ENCODE assay signal across 27 cellular contexts in the genomic region with DNA sequence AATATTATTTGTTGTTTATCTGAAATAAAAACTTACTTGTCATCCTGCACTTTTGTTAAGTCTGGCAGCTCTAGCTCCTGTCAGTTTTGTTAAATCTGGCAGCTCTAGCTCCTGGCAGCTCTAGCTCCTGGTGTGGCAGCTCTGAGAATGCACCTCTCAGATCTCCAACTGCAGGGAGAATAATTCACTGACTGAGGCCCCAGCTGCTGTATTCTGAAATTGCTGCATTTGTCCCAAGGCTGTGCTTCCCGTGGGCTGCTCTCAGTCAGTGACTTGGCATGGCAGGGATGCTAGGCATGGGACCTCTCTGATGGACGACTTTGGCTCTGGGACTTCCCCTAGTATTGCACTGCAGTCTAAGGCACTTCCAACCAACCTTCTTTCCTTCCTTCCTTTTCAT.
A peak's percentile ranks its signal among the peaks of the same experiment; 100 is the strongest.
DNase-seq lines count a peak whose midpoint lies in the region; ATAC-seq, FAIRE-seq and TF ChIP-seq lines count a peak whose summit lies in the region.
"Had no signal": no experiment of that assay in that cellular context is flagged by ENCODE, and none has a peak within 500 bp of the region (broad histone marks: within the 10 kb centered on the region; RNA-seq: fewer than 3 reads in every experiment).

No MANE protein-coding gene starts in this region.

- H3K79me2 ChIP-seq in fibroblast of lung (ENCODE audit: control insufficient read depth, insufficient read depth, low read length): no peaks in the 10 kb centered on the region

- H3K4me3 ChIP-seq in fibroblast of lung (replicated peaks in 1 of 4; ENCODE audit: control extremely low read depth in 1 of 4, insufficient read depth in 1 of 4, low read depth in 3 of 4, low read length in 4 of 4): no peak overlapping the region
- H3K4me3 ChIP-seq in kidney (ENCODE audit: low read length in 2 of 2): no peak overlapping the region
- H3K4me3 ChIP-seq: BLaER1 treated with 17β-estradiol and CSF1 and Interleukin-3, amounts not matched to agents 10 nM and 100 nM; coronary artery had no signal

- FAIRE-seq in kidney (lab: Jason Lieb, UNC): no peak
- FAIRE-seq: endometrium, frontal cortex, GM12892 had no signal

- no peaks in the 10 kb centered on the region for H4K20me1 ChIP-seq in fibroblast of lung (ENCODE audit: control insufficient read depth, extremely low read depth, insufficient read depth, low read length)

- H2AFZ ChIP-seq in fibroblast of lung (ENCODE audit: low read length): no peak overlapping the region

- H3K4me2 ChIP-seq in fibroblast of lung (ENCODE audit: extremely low read depth, insufficient read depth, low read length): no peak overlapping the region
- H3K4me2 ChIP-seq: BLaER1 treated with 17β-estradiol and CSF1 and Interleukin-3, amounts not matched to agents 10 nM and 100 nM had no signal

- H3K27me3 ChIP-seq in fibroblast of lung (ENCODE audit: control insufficient read depth, insufficient read depth, low read length): no peaks in the 10 kb centered on the region

- H3K27ac ChIP-seq in fibroblast of lung (ENCODE audit: insufficient read depth, low read length) (no peak overlapping the region), kidney (ENCODE audit: low read depth in 2 of 2, low read length in 2 of 2) (no peak overlapping the region)
- H3K27ac ChIP-seq: 22Rv1; BLaER1 treated with 17β-estradiol and CSF1 and Interleukin-3, amounts not matched to agents 10 nM and 100 nM; coronary artery had no signal

- intact Hi-C loops in sciatic nerve (cut with DNase I): no loop called here
- intact Hi-C loops in kidney (cut with DNase I): no loop called here

- H3K4me1 ChIP-seq in fibroblast of lung (ENCODE audit: control insufficient read depth, extremely low read depth, insufficient read depth, low read length) (peaks cover 9% of the 10 kb centered on the region), kidney (ENCODE audit: control insufficient read depth in 1 of 2, insufficient read depth in 1 of 2, low read depth in 1 of 2, low read length in 2 of 2) (no peaks in the 10 kb centered on the region)

- TF ChIP-seq CTCF in fibroblast of lung (conservative IDR thresholded peaks at IDR 0.05 in 1 of 2, IDR thresholded peaks at IDR 0.05 in 1 of 2; ENCODE audit: low read depth in 1 of 2, low read length in 2 of 2): no peak
- TF ChIP-seq CTCF in kidney (IDR thresholded peaks at IDR 0.05; ENCODE audit: borderline replicate concordance, extremely low read depth, insufficient read depth): no peak

- no peaks in the 10 kb centered on the region for H3K36me3 ChIP-seq in fibroblast of lung (ENCODE audit: control insufficient read depth, insufficient read depth, low read length)
- no peaks in the 10 kb centered on the region for H3K36me3 ChIP-seq in kidney (ENCODE audit: control insufficient read depth in 1 of 2, insufficient read depth in 2 of 2, low read length in 2 of 2)
- H3K36me3 ChIP-seq: BLaER1 treated with 17β-estradiol and CSF1 and Interleukin-3, amounts not matched to agents 10 nM and 100 nM had no signal

- DNase-seq in DMS 273 (lab: John Stamatoyannopoulos, UW; ENCODE audit: unreplicated experiment): peak; percentile 2
- no peak for DNase-seq in DMS 273 treated with DMSO at 0.1 percent for 48 hours (lab: John Stamatoyannopoulos, UW)
- peak; percentile 65 for DNase-seq in RKO (ENCODE audit: low spot score)
- DNase-seq in fibroblast of lung (ENCODE audit: low read depth in 2 of 2): peak; percentile 39 to 48
- no peak for DNase-seq in sciatic nerve (ENCODE audit: low spot score)
- no peak for DNase-seq in activated T-cell treated with anti-CD3 and anti-CD28 coated beads for 4 hours
- no peak for DNase-seq in kidney
- DNase-seq: activated CD4-positive, alpha-beta memory T cell treated with anti-CD3 and anti-CD28 coated beads for 36 hours; activated naive CD4-positive, alpha-beta T cell treated with anti-CD3 and anti-CD28 coated beads, Interleukin-2, amount 10 ng/mL, durations not matched to agents 7 days and 5 days; activated T-cell treated with anti-CD3 and anti-CD28 coated beads, Interleukin-2, amount 50 U/mL, for 1 hour; KBM-7; kidney glomerular epithelial cell; NCI-H1092 treated with DMSO at 0.1 percent for 48 hours; NCI-H2081; NCI-H510A; nephron progenitor cell; SHP77 treated with DMSO at 0.1 percent for 48 hours; stimulated activated CD4-positive, alpha-beta T cell treated with anti-CD3 and anti-CD28 coated beads, Interleukin-4, amount 100 ng/mL, for 4 hours; T-helper 17 cell had no signal

- H3K9me3 ChIP-seq in fibroblast of lung (ENCODE audit: control insufficient read depth, insufficient read depth, low read depth, low read length): no peaks in the 10 kb centered on the region
- H3K9me3 ChIP-seq in kidney (ENCODE audit: control insufficient read depth in 1 of 2, low read length in 2 of 2): no peaks in the 10 kb centered on the region
- H3K9me3 ChIP-seq: BLaER1 treated with 17β-estradiol and CSF1 and Interleukin-3, amounts not matched to agents 10 nM and 100 nM had no signal

- H3K9ac ChIP-seq in fibroblast of lung (ENCODE audit: insufficient read depth, low read length) (no peak overlapping the region), kidney (ENCODE audit: low read length in 2 of 2) (no peak overlapping the region)
- H3K9ac ChIP-seq: BLaER1 treated with 17β-estradiol and CSF1 and Interleukin-3, amounts not matched to agents 10 nM and 100 nM had no signal

- ATAC-seq in sciatic nerve (peak; percentile 6), HG03442 (IDR thresholded peaks at IDR 0.05; ENCODE audit: unreplicated experiment) (no peak)
- ATAC-seq: T-helper 17 cell, WTC11 had no signal

Comparison
In these comparisons a context has a peak if more than half of its experiments do, and no peak if none do; other contexts are left out.
1. DNase-seq: peak in DMS 273 (single experiment), RKO (single experiment) and fibroblast of lung (2 of 2); none in DMS 273 treated with DMSO at 0.1 percent for 48 hours (single experiment), sciatic nerve (single experiment), activated T-cell treated with anti-CD3 and anti-CD28 coated beads for 4 hours (single experiment) and kidney (single experiment).